ENCODE assay signal across 1 cellular context in the genomic region with DNA sequence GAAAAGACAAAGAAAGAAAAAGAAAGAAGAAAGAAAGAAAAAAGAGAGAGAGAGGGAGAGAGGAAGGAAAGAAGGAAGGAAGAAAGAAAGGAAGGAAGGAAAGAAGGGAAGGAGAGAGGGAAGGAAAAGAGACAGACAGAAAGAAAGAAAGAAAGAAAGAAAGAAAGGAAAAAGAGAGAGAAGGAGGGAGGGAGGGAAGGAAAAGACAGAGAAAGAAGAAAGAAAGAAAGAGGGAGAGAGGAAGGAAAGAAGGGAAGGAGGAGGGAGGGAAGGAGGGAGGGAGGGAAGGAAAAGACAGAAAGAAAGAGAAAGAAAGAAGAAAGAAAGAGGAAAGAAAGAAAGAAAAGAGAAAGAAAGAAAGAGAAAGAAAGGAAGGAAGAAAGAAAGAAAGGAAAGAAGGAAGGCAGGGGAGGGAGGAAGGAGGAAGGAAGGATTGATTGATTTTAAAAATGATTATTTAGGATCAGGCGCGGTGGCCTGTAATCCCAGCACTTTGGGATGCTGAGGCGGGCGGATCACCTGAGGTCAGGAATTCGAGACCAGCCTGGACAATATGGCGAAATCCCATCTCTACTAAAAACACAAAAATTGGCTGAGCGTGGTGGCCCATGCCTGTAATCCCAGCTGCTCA.
TF ChIP-seq lines count a peak whose summit lies in the region.

No MANE protein-coding gene starts in this region.

TF ChIP-seq in K562, 482 proteins besides CTCF, POLR2A, EP300 and RAD21 (continued from another document):
- peak; percentile 89; the same call in 1 of the 2 replicates for TF ChIP-seq ELF4 (CRISPR knock-in tag; IDR thresholded peaks at IDR 0.05)
- TF ChIP-seq, protein P1, sequence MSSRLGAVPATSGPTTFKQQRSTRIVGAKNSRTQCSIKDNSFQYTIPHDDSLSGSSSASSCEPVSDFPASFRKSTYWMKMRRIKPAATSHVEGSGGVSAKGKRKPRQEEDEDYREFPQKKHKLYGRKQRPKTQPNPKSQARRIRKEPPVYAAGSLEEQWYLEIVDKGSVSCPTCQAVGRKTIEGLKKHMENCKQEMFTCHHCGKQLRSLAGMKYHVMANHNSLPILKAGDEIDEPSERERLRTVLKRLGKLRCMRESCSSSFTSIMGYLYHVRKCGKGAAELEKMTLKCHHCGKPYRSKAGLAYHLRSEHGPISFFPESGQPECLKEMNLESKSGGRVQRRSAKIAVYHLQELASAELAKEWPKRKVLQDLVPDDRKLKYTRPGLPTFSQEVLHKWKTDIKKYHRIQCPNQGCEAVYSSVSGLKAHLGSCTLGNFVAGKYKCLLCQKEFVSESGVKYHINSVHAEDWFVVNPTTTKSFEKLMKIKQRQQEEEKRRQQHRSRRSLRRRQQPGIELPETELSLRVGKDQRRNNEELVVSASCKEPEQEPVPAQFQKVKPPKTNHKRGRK (tag; IDR thresholded peaks at IDR 0.05), result peak; percentile 100
- TF ChIP-seq HDAC1 (IDR thresholded peaks at IDR 0.05), result peak in 1 of 2 experiments; percentile 63; a peak in 1 of 4 replicates
- no peak for TF ChIP-seq KLF1 (tag; IDR thresholded peaks at IDR 0.05)
- TF ChIP-seq TCF7L2 (IDR thresholded peaks at IDR 0.05; ENCODE audit: low read depth, low read length), result no peak
- TF ChIP-seq TOE1 (IDR thresholded peaks at IDR 0.05; ENCODE audit: borderline replicate concordance), result 0 out of 2 replicates have a peak, but pooled peaks have one; percentile 30
- TF ChIP-seq TOE1 (CRISPR knock-in tag; IDR thresholded peaks at IDR 0.05; ENCODE audit: borderline replicate concordance, low read depth), result no peak
- TF ChIP-seq, protein P2, sequence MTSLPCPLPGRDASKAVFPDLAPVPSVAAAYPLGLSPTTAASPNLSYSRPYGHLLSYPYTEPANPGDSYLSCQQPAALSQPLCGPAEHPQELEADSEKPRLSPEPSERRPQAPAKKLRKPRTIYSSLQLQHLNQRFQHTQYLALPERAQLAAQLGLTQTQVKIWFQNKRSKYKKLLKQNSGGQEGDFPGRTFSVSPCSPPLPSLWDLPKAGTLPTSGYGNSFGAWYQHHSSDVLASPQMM (CRISPR knock-in tag; IDR thresholded peaks at IDR 0.05), result no peak
- TF ChIP-seq MAFF (IDR thresholded peaks at IDR 0.05; ENCODE audit: low read length), result no peak
- TF ChIP-seq, protein P3, sequence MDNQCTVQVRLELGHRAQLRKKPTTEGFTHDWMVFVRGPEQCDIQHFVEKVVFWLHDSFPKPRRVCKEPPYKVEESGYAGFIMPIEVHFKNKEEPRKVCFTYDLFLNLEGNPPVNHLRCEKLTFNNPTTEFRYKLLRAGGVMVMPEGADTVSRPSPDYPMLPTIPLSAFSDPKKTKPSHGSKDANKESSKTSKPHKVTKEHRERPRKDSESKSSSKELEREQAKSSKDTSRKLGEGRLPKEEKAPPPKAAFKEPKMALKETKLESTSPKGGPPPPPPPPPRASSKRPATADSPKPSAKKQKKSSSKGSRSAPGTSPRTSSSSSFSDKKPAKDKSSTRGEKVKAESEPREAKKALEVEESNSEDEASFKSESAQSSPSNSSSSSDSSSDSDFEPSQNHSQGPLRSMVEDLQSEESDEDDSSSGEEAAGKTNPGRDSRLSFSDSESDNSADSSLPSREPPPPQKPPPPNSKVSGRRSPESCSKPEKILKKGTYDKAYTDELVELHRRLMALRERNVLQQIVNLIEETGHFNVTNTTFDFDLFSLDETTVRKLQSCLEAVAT (IDR thresholded peaks at IDR 0.05), result peak in 1 of 2 experiments; percentile 61; a peak in 1 of 4 replicates
- TF ChIP-seq MTA1 (IDR thresholded peaks at IDR 0.05; ENCODE audit: borderline replicate concordance), result peak; percentile 89
- no peak for TF ChIP-seq NBN (IDR thresholded peaks at IDR 0.05; ENCODE audit: low read depth)
- TF ChIP-seq SOX6 (IDR thresholded peaks at IDR 0.05), result no peak
- TF ChIP-seq CSDE1 (IDR thresholded peaks at IDR 0.05), result 0 out of 4 replicates have a peak, but pooled peaks of 1 of the 2 experiments have one; percentile 29
- no peak for TF ChIP-seq SETDB1 (IDR thresholded peaks at IDR 0.05; ENCODE audit: low read length)
- TF ChIP-seq, protein P4, sequence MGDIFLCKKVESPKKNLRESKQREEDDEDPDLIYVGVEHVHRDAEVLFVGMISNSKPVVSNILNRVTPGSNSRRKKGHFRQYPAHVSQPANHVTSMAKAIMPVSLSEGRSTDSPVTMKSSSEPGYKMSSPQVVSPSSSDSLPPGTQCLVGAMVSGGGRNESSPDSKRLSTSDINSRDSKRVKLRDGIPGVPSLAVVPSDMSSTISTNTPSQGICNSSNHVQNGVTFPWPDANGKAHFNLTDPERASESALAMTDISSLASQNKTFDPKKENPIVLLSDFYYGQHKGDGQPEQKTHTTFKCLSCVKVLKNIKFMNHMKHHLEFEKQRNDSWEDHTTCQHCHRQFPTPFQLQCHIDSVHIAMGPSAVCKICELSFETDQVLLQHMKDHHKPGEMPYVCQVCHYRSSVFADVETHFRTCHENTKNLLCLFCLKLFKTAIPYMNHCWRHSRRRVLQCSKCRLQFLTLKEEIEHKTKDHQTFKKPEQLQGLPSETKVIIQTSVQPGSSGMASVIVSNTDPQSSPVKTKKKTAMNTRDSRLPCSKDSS (IDR thresholded peaks at IDR 0.05; ENCODE audit: low read depth, partially characterized antibody), result peak; percentile 33
- 0 out of 2 replicates have a peak, but pooled peaks have one; percentile 4 for TF ChIP-seq NFIC (IDR thresholded peaks at IDR 0.05)
- peak; percentile 47; the same call in 1 of the 2 replicates for TF ChIP-seq SNIP1 (IDR thresholded peaks at IDR 0.05; ENCODE audit: low read depth)
- no peak for TF ChIP-seq FOXA1 (IDR thresholded peaks at IDR 0.05; ENCODE audit: borderline replicate concordance)
- no peak for TF ChIP-seq CHD1 (IDR thresholded peaks at IDR 0.05; ENCODE audit: low read length)
- TF ChIP-seq, protein P5, sequence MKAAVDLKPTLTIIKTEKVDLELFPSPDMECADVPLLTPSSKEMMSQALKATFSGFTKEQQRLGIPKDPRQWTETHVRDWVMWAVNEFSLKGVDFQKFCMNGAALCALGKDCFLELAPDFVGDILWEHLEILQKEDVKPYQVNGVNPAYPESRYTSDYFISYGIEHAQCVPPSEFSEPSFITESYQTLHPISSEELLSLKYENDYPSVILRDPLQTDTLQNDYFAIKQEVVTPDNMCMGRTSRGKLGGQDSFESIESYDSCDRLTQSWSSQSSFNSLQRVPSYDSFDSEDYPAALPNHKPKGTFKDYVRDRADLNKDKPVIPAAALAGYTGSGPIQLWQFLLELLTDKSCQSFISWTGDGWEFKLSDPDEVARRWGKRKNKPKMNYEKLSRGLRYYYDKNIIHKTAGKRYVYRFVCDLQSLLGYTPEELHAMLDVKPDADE (conservative IDR thresholded peaks at IDR 0.05; ENCODE audit: control insufficient read depth, low read depth, low read length), result no peak
- TF ChIP-seq, protein P6, sequence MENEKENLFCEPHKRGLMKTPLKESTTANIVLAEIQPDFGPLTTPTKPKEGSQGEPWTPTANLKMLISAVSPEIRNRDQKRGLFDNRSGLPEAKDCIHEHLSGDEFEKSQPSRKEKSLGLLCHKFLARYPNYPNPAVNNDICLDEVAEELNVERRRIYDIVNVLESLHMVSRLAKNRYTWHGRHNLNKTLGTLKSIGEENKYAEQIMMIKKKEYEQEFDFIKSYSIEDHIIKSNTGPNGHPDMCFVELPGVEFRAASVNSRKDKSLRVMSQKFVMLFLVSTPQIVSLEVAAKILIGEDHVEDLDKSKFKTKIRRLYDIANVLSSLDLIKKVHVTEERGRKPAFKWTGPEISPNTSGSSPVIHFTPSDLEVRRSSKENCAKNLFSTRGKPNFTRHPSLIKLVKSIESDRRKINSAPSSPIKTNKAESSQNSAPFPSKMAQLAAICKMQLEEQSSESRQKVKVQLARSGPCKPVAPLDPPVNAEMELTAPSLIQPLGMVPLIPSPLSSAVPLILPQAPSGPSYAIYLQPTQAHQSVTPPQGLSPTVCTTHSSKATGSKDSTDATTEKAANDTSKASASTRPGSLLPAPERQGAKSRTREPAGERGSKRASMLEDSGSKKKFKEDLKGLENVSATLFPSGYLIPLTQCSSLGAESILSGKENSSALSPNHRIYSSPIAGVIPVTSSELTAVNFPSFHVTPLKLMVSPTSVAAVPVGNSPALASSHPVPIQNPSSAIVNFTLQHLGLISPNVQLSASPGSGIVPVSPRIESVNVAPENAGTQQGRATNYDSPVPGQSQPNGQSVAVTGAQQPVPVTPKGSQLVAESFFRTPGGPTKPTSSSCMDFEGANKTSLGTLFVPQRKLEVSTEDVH (IDR thresholded peaks at IDR 0.05; ENCODE audit: low read depth, partially characterized antibody), result peak; percentile 20
- TF ChIP-seq HNRNPH1 (optimal IDR thresholded peaks at IDR 0.05; ENCODE audit: low read depth, low read length), result no peak
- TF ChIP-seq, protein P7, sequence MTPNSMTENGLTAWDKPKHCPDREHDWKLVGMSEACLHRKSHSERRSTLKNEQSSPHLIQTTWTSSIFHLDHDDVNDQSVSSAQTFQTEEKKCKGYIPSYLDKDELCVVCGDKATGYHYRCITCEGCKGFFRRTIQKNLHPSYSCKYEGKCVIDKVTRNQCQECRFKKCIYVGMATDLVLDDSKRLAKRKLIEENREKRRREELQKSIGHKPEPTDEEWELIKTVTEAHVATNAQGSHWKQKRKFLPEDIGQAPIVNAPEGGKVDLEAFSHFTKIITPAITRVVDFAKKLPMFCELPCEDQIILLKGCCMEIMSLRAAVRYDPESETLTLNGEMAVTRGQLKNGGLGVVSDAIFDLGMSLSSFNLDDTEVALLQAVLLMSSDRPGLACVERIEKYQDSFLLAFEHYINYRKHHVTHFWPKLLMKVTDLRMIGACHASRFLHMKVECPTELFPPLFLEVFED (CRISPR knock-in tag; conservative IDR thresholded peaks at IDR 0.05), result peak; percentile 84; the same call in 1 of the 2 replicates
- TF ChIP-seq SMAD3 (CRISPR knock-in tag; conservative IDR thresholded peaks at IDR 0.05), result no peak
- TF ChIP-seq ZNF311 (CRISPR knock-in tag; IDR thresholded peaks at IDR 0.05), result no peak
- TF ChIP-seq NCOA6 (IDR thresholded peaks at IDR 0.05), result no peak
- TF ChIP-seq ESRRB (CRISPR knock-in tag; IDR thresholded peaks at IDR 0.05; ENCODE audit: borderline replicate concordance), result 0 out of 2 replicates have a peak, but pooled peaks have one; percentile 16
- TF ChIP-seq, protein P8, sequence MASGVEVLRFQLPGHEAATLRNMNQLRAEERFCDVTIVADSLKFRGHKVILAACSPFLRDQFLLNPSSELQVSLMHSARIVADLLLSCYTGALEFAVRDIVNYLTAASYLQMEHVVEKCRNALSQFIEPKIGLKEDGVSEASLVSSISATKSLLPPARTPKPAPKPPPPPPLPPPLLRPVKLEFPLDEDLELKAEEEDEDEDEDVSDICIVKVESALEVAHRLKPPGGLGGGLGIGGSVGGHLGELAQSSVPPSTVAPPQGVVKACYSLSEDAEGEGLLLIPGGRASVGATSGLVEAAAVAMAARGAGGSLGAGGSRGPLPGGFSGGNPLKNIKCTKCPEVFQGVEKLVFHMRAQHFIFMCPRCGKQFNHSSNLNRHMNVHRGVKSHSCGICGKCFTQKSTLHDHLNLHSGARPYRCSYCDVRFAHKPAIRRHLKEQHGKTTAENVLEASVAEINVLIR (CRISPR knock-in tag; IDR thresholded peaks at IDR 0.05), result no peak
- peak; percentile 66 for TF ChIP-seq HLTF (IDR thresholded peaks at IDR 0.05)
- no peak for TF ChIP-seq TEAD4 (IDR thresholded peaks at IDR 0.05; ENCODE audit: low read length)
- TF ChIP-seq TEAD4 (CRISPR knock-in tag; IDR thresholded peaks at IDR 0.05; ENCODE audit: borderline replicate concordance), result no peak
- TF ChIP-seq LARP7 (IDR thresholded peaks at IDR 0.05), result peak; percentile 70; the same call in 1 of the 2 replicates
- peak; percentile 88; the same call in 1 of the 2 replicates for TF ChIP-seq OTX1 (CRISPR knock-in tag; IDR thresholded peaks at IDR 0.05)
- TF ChIP-seq MTA2 (IDR thresholded peaks at IDR 0.05; ENCODE audit: low read depth), result peak; percentile 42
- TF ChIP-seq, protein P9, sequence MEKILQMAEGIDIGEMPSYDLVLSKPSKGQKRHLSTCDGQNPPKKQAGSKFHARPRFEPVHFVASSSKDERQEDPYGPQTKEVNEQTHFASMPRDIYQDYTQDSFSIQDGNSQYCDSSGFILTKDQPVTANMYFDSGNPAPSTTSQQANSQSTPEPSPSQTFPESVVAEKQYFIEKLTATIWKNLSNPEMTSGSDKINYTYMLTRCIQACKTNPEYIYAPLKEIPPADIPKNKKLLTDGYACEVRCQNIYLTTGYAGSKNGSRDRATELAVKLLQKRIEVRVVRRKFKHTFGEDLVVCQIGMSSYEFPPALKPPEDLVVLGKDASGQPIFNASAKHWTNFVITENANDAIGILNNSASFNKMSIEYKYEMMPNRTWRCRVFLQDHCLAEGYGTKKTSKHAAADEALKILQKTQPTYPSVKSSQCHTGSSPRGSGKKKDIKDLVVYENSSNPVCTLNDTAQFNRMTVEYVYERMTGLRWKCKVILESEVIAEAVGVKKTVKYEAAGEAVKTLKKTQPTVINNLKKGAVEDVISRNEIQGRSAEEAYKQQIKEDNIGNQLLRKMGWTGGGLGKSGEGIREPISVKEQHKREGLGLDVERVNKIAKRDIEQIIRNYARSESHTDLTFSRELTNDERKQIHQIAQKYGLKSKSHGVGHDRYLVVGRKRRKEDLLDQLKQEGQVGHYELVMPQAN (IDR thresholded peaks at IDR 0.05; ENCODE audit: borderline replicate concordance), result peak; percentile 57
- TF ChIP-seq, protein P10, sequence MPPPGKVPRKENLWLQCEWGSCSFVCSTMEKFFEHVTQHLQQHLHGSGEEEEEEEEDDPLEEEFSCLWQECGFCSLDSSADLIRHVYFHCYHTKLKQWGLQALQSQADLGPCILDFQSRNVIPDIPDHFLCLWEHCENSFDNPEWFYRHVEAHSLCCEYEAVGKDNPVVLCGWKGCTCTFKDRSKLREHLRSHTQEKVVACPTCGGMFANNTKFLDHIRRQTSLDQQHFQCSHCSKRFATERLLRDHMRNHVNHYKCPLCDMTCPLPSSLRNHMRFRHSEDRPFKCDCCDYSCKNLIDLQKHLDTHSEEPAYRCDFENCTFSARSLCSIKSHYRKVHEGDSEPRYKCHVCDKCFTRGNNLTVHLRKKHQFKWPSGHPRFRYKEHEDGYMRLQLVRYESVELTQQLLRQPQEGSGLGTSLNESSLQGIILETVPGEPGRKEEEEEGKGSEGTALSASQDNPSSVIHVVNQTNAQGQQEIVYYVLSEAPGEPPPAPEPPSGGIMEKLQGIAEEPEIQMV (tag; conservative IDR thresholded peaks at IDR 0.05; ENCODE audit: low read depth), result peak; percentile 72; the same call in 1 of the 2 replicates
- no peak for TF ChIP-seq ZNF445 (CRISPR knock-in tag; IDR thresholded peaks at IDR 0.05; ENCODE audit: low read depth)
- TF ChIP-seq ZNF224 (CRISPR knock-in tag; IDR thresholded peaks at IDR 0.05), result no peak
- TF ChIP-seq MYBL2 (IDR thresholded peaks at IDR 0.05; ENCODE audit: low read depth), result 0 out of 2 replicates have a peak, but pooled peaks have one; percentile 40
- no peak for TF ChIP-seq MYBL2 (CRISPR knock-in tag; IDR thresholded peaks at IDR 0.05; ENCODE audit: borderline replicate concordance)
- TF ChIP-seq ASH1L (IDR thresholded peaks at IDR 0.05; ENCODE audit: borderline replicate concordance, low read depth, partially characterized antibody), result peak; percentile 53
- TF ChIP-seq MCM7 (IDR thresholded peaks at IDR 0.05), result 0 out of 4 replicates have a peak, but pooled peaks of 1 of the 2 experiments have one; percentile 64
- TF ChIP-seq ZNF586 (CRISPR knock-in tag; conservative IDR thresholded peaks at IDR 0.05), result no peak
TF ChIP-seq in K562: peak in this region for 34.
